In the genomic region with DNA sequence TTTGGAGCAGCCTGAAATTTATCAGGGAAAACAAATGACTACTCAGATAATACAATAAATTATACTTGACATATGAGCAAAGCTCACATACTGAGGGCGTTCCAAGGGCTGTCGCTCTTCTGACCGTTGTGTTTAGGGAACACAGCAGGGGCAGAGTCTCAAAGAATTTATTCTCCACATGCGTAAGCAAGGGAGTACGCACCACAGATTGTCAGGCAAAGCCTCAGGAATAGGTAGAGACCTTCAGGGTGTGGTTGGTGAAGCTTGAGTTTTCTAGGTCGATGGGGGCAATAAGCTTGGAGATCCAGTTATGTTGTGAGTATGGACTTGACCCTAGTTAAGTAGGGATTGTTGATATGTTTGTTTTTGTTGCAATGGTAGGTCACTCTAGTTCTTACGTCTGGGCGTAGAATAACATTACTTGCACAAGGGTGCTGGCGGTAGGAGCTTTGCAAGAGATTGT, we compare ENCODE assay signal across 9 cellular contexts. TPM values are rescaled to one million over a fixed set of nuclear protein-coding genes. Genes with fewer than 3 reads are reported as not detected.
A peak's percentile ranks its signal among the peaks of the same experiment; 100 is the strongest.
DNase-seq lines count a peak whose midpoint lies in the region; ATAC-seq, FAIRE-seq and TF ChIP-seq lines count a peak whose summit lies in the region.
"Had no signal": no experiment of that assay in that cellular context is flagged by ENCODE, and none has a peak within 500 bp of the region (broad histone marks: within the 10 kb centered on the region; RNA-seq: fewer than 3 reads in every experiment).

No MANE protein-coding gene starts in this region.

- no peaks in the 10 kb centered on the region for H3K9me3 ChIP-seq in CD8-positive, alpha-beta memory T cell (ENCODE audit: low read length)
- H3K9me3 ChIP-seq in HUES64 (ENCODE audit: insufficient read depth, low read depth, low read length) (no peaks in the 10 kb centered on the region), astrocyte (ENCODE audit: insufficient read depth, low read depth, low read length) (no peaks in the 10 kb centered on the region), stomach (no peaks in the 10 kb centered on the region)

- peak overlapping the region; percentile 73 for H3K27ac ChIP-seq in CD8-positive, alpha-beta memory T cell (ENCODE audit: low read depth, low read length)
- no peak overlapping the region for H3K27ac ChIP-seq in HUES64 (ENCODE audit: low read depth, low read length)
- peak overlapping the region; percentile 11 for H3K27ac ChIP-seq in astrocyte (ENCODE audit: low read depth, low read length)
- peak overlapping the region; percentile 59 to 96 (median 92) for H3K27ac ChIP-seq in stomach

- POLR2A ChIA-PET in CD8-positive, alpha-beta memory T cell (lab: Charles Lee): interaction anchor here (0.6 kb wide), 1 partner anchor 403 kb away, joined by 6 read pairs; no protein-coding TSS in a partner anchor

- H3K4me3 Mint-ChIP-seq in CD8-positive, alpha-beta memory T cell: peak overlapping the region; percentile 85 to 94 (median 91)
- H3K4me3 Mint-ChIP-seq in astrocyte (ENCODE audit: unreplicated experiment): peak overlapping the region; percentile 96

- H2AFZ ChIP-seq in astrocyte (ENCODE audit: low read depth, low read length): no peak overlapping the region

- H3K27me3 Mint-ChIP-seq in CD8-positive, alpha-beta memory T cell: no peaks in the 10 kb centered on the region
- H3K27me3 Mint-ChIP-seq in astrocyte (ENCODE audit: low read depth, unreplicated experiment): no peaks in the 10 kb centered on the region

- no peaks in the 10 kb centered on the region for H3K27me3 ChIP-seq in CD8-positive, alpha-beta memory T cell (ENCODE audit: insufficient read depth, low read length, poor library complexity, severe bottlenecking)
- H3K27me3 ChIP-seq in HUES64 (ENCODE audit: insufficient read depth, low read length) (peaks cover 14% of the 10 kb centered on the region), astrocyte (ENCODE audit: insufficient read depth, low read length) (no peaks in the 10 kb centered on the region), stomach (no peaks in the 10 kb centered on the region)

- TF ChIP-seq POLR2A in stomach (IDR thresholded peaks at IDR 0.05): no peak

- H3K9ac ChIP-seq in HUES64 (ENCODE audit: low read depth, low read length) (peak overlapping the region; percentile 80; the same call in 1 of the 2 replicates), astrocyte (ENCODE audit: low read length) (peak overlapping the region; percentile 89)

- H3K4me2 ChIP-seq in astrocyte (ENCODE audit: low read length): peak overlapping the region; percentile 85

- CTCF ChIA-PET in CD8-positive, alpha-beta memory T cell (lab: Charles Lee): interaction anchor here (0.8 to 1.2 kb wide), 2 partner anchors 8 to 10 kb away, joined by 3 read pairs; no protein-coding TSS in a partner anchor

- DNase-seq in CD8-positive, alpha-beta memory T cell: no peak
- DNase-seq in astrocyte (ENCODE audit: low read depth): peak; percentile 16
- peak; percentile 53 for DNase-seq in iris pigment epithelial cell (ENCODE audit: low read depth)
- DNase-seq in stomach: no peak
- DNase-seq in Kasumi-1 (lab: John Stamatoyannopoulos, UW): no peak

- TF ChIP-seq CTCF in astrocyte (IDR thresholded peaks at IDR 0.05; ENCODE audit: insufficient read depth, low read depth, low read length) (no peak), stomach (IDR thresholded peaks at IDR 0.05) (no peak)

- H3K9me3 Mint-ChIP-seq in CD8-positive, alpha-beta memory T cell: no peaks in the 10 kb centered on the region
- H3K9me3 Mint-ChIP-seq in astrocyte (ENCODE audit: unreplicated experiment): no peaks in the 10 kb centered on the region

- H3K4me3 ChIP-seq in CD8-positive, alpha-beta memory T cell (ENCODE audit: low read length): peak overlapping the region; percentile 86
- H3K4me3 ChIP-seq in HUES64 (ENCODE audit: low read length) (peak overlapping the region; percentile 85), astrocyte (ENCODE audit: insufficient read depth, low read depth, low read length) (peak overlapping the region; percentile 68), stomach (peak overlapping the region; percentile 70 to 89 (median 81))

- H4K20me1 ChIP-seq in astrocyte (ENCODE audit: insufficient read depth, low read length): peaks cover 15% of the 10 kb centered on the region

- H3K36me3 Mint-ChIP-seq in CD8-positive, alpha-beta memory T cell: peaks cover 6% of the 10 kb centered on the region in 3 donors
- H3K36me3 Mint-ChIP-seq in astrocyte (ENCODE audit: low read depth, unreplicated experiment): no peaks in the 10 kb centered on the region

- 54% methylated on average over 9 of the region's 9 CpGs for WGBS in HUES64
- WGBS in stomach, 5 donors: 12 to 28% (median 19%) methylated on average over 9 of the region's 9 CpGs

- no peaks in the 10 kb centered on the region for H3K36me3 ChIP-seq in CD8-positive, alpha-beta memory T cell (ENCODE audit: insufficient read depth, low read length)
- H3K36me3 ChIP-seq in HUES64 (ENCODE audit: insufficient read depth, low read length) (no peaks in the 10 kb centered on the region), astrocyte (ENCODE audit: insufficient read depth, low read length) (no peaks in the 10 kb centered on the region), stomach (peaks cover 0 to 7% (median 2%) of the 10 kb centered on the region in 4 donors)

- FAIRE-seq in astrocyte (lab: Jason Lieb, UNC): no peak
- FAIRE-seq: TTC549 had no signal

- intact Hi-C loops in stomach (cut with DNase I; ENCODE audit: low total_unique reads): no loop called here

- H3K79me2 ChIP-seq in astrocyte (ENCODE audit: insufficient read depth, low read length): peaks cover 46% of the 10 kb centered on the region

- peaks cover 38 to 50% (median 48%) of the 10 kb centered on the region in 3 donors for H3K4me1 Mint-ChIP-seq in CD8-positive, alpha-beta memory T cell
- peaks cover 11% of the 10 kb centered on the region for H3K4me1 Mint-ChIP-seq in astrocyte (ENCODE audit: low read depth, unreplicated experiment)

- ATAC-seq in GM18517 (IDR thresholded peaks at IDR 0.05; ENCODE audit: unreplicated experiment) (no peak), GM19324 (IDR thresholded peaks at IDR 0.05; ENCODE audit: low FRiP score, unreplicated experiment) (no peak)

- H3K27ac Mint-ChIP-seq in CD8-positive, alpha-beta memory T cell: peak overlapping the region in 7 of 8 donors; percentile 52 to 94 (median 88)
- no peak overlapping the region for H3K27ac Mint-ChIP-seq in astrocyte (ENCODE audit: unreplicated experiment)

- peaks cover 39% of the 10 kb centered on the region for H3K4me1 ChIP-seq in CD8-positive, alpha-beta memory T cell (ENCODE audit: insufficient read depth, low read length)
- H3K4me1 ChIP-seq in HUES64 (ENCODE audit: insufficient read depth, low read length): peaks cover 8% of the 10 kb centered on the region; the same call in 1 of the 2 replicates
- peaks cover 6% of the 10 kb centered on the region for H3K4me1 ChIP-seq in astrocyte (ENCODE audit: insufficient read depth, low read length)
- H3K4me1 ChIP-seq in stomach: peaks cover 21 to 45% (median 41%) of the 10 kb centered on the region in 4 donors

- no peak for TF ChIP-seq EP300 in stomach (IDR thresholded peaks at IDR 0.05)

RNA-seq across cellular contexts. Expression of a gene that starts 0.8 kb away (rescaled TPM):
- 10 to 100 TPM; 68.5 to 71.6 TPM for total RNA-seq in CD8-positive, alpha-beta memory T cell
- 45.2 TPM for polyA plus RNA-seq in CD8-positive, alpha-beta memory T cell
- 29.4 TPM for polyA plus RNA-seq in HUES64 (2013, experiment 1 of 2)
- 32.6 TPM for polyA plus RNA-seq in HUES64 (2013, experiment 2 of 2)
- total RNA-seq in astrocyte (36.4 and 48.1 TPM in 2 replicates), stomach (100 to 1,000 TPM in 2 of 5 donors, 10 to 100 TPM in 3; 24.1 to 162 (median 69.0) TPM)
- 10 to 100 TPM; 80.7 to 95.2 (median 81.0) TPM for polyA plus RNA-seq in stomach

Comparison
In these comparisons a context has a peak if more than half of its experiments do, and no peak if none do; other contexts are left out.
1. DNase-seq: peak in astrocyte (single experiment) and iris pigment epithelial cell (single experiment); none in CD8-positive, alpha-beta memory T cell (0 of 5), stomach (single experiment) and Kasumi-1 (0 of 2).
2. Peak in every context shown above with its lines, with median percentiles within 50 percentile points of each other: H3K4me3 ChIP-seq.